ENCODE assay signal across 32 cellular contexts in the genomic region with DNA sequence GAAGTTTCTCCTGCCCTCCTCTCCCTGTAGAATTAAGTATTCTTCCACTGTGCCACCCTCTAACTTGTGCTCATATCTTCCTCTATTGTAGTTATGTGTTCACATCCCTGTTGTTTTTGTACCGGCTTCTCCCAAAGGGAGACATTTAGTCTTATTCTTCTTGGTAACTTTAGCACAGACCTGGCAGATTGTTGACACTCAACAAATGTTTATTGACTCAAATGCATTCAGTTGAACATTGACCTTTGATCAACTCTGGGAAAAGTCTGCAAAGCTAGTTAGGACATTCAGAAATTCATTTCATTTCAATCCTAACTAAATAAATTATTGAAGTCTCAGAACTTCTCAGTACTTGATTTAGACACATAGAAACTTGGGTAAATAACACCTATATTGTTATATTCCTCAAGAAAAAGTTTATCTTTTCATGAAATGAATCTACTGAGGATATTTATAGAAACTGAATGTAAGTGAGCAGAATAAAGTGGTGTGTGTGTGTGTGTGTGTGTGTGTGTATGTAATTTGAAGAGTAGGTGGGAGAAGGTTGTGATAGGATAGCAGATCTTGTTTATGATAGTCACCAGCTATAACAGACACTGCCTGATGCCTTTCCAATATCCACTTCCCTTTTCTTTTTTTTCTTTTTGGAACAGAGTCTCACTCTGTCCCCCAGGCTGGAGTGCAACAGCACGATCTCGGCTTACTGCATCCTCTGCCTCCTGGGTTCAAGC.
"Had no signal": no experiment of that assay in that cellular context is flagged by ENCODE, and none has a peak within 500 bp of the region (broad histone marks: within the 10 kb centered on the region; RNA-seq: fewer than 3 reads in every experiment).

No MANE protein-coding gene starts in this region.

- ATAC-seq: activated naive CD8-positive, alpha-beta T cell treated with anti-CD3 and anti-CD28 coated beads, Interleukin-2, amount 50 U/mL, for 24 hours; activated T-cell treated with anti-CD3 and anti-CD28 coated beads, Interleukin-2, amount 50 U/mL, for 4 hours; activated T-helper 17 cell treated with anti-CD3 and anti-CD28 coated beads, Interleukin-2, amount 50 U/mL, for 72 hours; body of pancreas; effector memory CD8-positive, alpha-beta T cell; foreskin keratinocyte; gastrocnemius medialis; heart left ventricle; T-helper 17 cell; WTC11 had no signal

- H3K27me3 Mint-ChIP-seq: activated CD4-positive, alpha-beta memory T cell treated with anti-CD3 and anti-CD28 coated beads, Interleukin-2, amount 10 ng/mL, durations not matched to agents 7 days and 5 days; activated CD4-positive, alpha-beta T cell treated with anti-CD3 and anti-CD28 coated beads, Interleukin-2, amount 10 ng/mL, durations not matched to agents 7 days and 5 days; activated naive CD4-positive, alpha-beta T cell treated with anti-CD3 and anti-CD28 coated beads, Interleukin-2, amount 50 U/mL, for 24 hours; activated naive CD8-positive, alpha-beta T cell treated with anti-CD3 and anti-CD28 coated beads for 36 hours; activated naive CD8-positive, alpha-beta T cell treated with anti-CD3 and anti-CD28 coated beads, Interleukin-2, amount 50 U/mL, for 24 hours; activated T-helper 17 cell treated with anti-CD3 and anti-CD28 coated beads, Interleukin-2, amount 50 U/mL, for 72 hours; effector memory CD8-positive, alpha-beta T cell; T-helper 17 cell had no signal

- H3K27me3 ChIP-seq: adrenal gland, body of pancreas, esophagus muscularis mucosa, foreskin keratinocyte, gastrocnemius medialis, heart left ventricle had no signal

- H3K27ac Mint-ChIP-seq: activated CD4-positive, alpha-beta memory T cell treated with anti-CD3 and anti-CD28 coated beads, Interleukin-2, amount 10 ng/mL, durations not matched to agents 7 days and 5 days; activated CD4-positive, alpha-beta T cell treated with anti-CD3 and anti-CD28 coated beads, Interleukin-2, amount 10 ng/mL, durations not matched to agents 7 days and 5 days; activated naive CD4-positive, alpha-beta T cell treated with anti-CD3 and anti-CD28 coated beads for 36 hours; activated naive CD4-positive, alpha-beta T cell treated with anti-CD3 and anti-CD28 coated beads, Interleukin-2, amount 50 U/mL, for 24 hours; activated naive CD8-positive, alpha-beta T cell treated with anti-CD3 and anti-CD28 coated beads for 36 hours; activated naive CD8-positive, alpha-beta T cell treated with anti-CD3 and anti-CD28 coated beads, Interleukin-2, amount 50 U/mL, for 24 hours; activated T-helper 17 cell treated with anti-CD3 and anti-CD28 coated beads, Interleukin-2, amount 50 U/mL, for 72 hours; effector memory CD8-positive, alpha-beta T cell; T-helper 17 cell; T-helper 2 cell treated with Interferon-gamma antibody and Interleukin-4, amounts not matched to agents 5 μg/mL and 100 μg/mL, for 36 hours; WTC11 had no signal

- H3K27ac ChIP-seq: adrenal gland, body of pancreas, esophagus muscularis mucosa, foreskin keratinocyte, gastrocnemius medialis, heart left ventricle, VCaP had no signal

- H3K4me1 Mint-ChIP-seq: activated CD4-positive, alpha-beta memory T cell treated with anti-CD3 and anti-CD28 coated beads, Interleukin-2, amount 10 ng/mL, durations not matched to agents 7 days and 5 days; activated CD4-positive, alpha-beta T cell treated with anti-CD3 and anti-CD28 coated beads, Interleukin-2, amount 10 ng/mL, durations not matched to agents 7 days and 5 days; activated naive CD4-positive, alpha-beta T cell treated with anti-CD3 and anti-CD28 coated beads, Interleukin-2, amount 50 U/mL, for 24 hours; activated naive CD8-positive, alpha-beta T cell treated with anti-CD3 and anti-CD28 coated beads for 36 hours; activated naive CD8-positive, alpha-beta T cell treated with anti-CD3 and anti-CD28 coated beads, Interleukin-2, amount 50 U/mL, for 24 hours; activated T-helper 17 cell treated with anti-CD3 and anti-CD28 coated beads, Interleukin-2, amount 50 U/mL, for 72 hours; T-helper 17 cell had no signal

- H3K36me3 ChIP-seq: adrenal gland, esophagus muscularis mucosa, gastrocnemius medialis, heart left ventricle had no signal

- H3K4me3 Mint-ChIP-seq: activated CD4-positive, alpha-beta memory T cell treated with anti-CD3 and anti-CD28 coated beads, Interleukin-2, amount 10 ng/mL, durations not matched to agents 7 days and 5 days; activated CD4-positive, alpha-beta T cell treated with anti-CD3 and anti-CD28 coated beads, Interleukin-2, amount 10 ng/mL, durations not matched to agents 7 days and 5 days; activated naive CD4-positive, alpha-beta T cell treated with anti-CD3 and anti-CD28 coated beads for 36 hours; activated naive CD4-positive, alpha-beta T cell treated with anti-CD3 and anti-CD28 coated beads, Interleukin-2, amount 50 U/mL, for 24 hours; activated naive CD8-positive, alpha-beta T cell treated with anti-CD3 and anti-CD28 coated beads for 36 hours; activated naive CD8-positive, alpha-beta T cell treated with anti-CD3 and anti-CD28 coated beads, Interleukin-2, amount 50 U/mL, for 24 hours; activated T-cell treated with anti-CD3 and anti-CD28 coated beads, Interleukin-2, amount 50 U/mL, for 4 hours; activated T-helper 17 cell treated with anti-CD3 and anti-CD28 coated beads, Interleukin-2, amount 50 U/mL, for 72 hours; effector memory CD8-positive, alpha-beta T cell; T-helper 17 cell; T-helper 2 cell treated with Interferon-gamma antibody and Interleukin-4, amounts not matched to agents 5 μg/mL and 100 μg/mL, for 36 hours; WTC11 had no signal

- DNase-seq: activated CD4-positive, alpha-beta memory T cell treated with anti-CD3 and anti-CD28 coated beads, Interleukin-2, amount 10 ng/mL, durations not matched to agents 7 days and 5 days; activated CD4-positive, alpha-beta T cell treated with anti-CD3 and anti-CD28 coated beads for 1 hour; activated CD4-positive, alpha-beta T cell treated with anti-CD3 and anti-CD28 coated beads for 4 hours; activated CD4-positive, alpha-beta T cell treated with anti-CD3 and anti-CD28 coated beads, Interleukin-2, amount 10 ng/mL, durations not matched to agents 7 days and 5 days; activated CD4-positive, alpha-beta T cell treated with anti-CD3 and anti-CD28 coated beads, Interleukin-2, amount 50 U/mL, for 4 hours; activated effector memory CD4-positive, alpha-beta T cell treated with Interleukin-2 at 50 U/mL for 16 hours; activated naive CD4-positive, alpha-beta T cell treated with anti-CD3 and anti-CD28 coated beads for 36 hours; activated naive CD8-positive, alpha-beta T cell treated with anti-CD3 and anti-CD28 coated beads for 36 hours; activated naive CD8-positive, alpha-beta T cell treated with anti-CD3 and anti-CD28 coated beads, Interleukin-2, amount 50 U/mL, for 24 hours; activated T-cell treated with anti-CD3 and anti-CD28 coated beads, Interleukin-2, amount 50 U/mL, for 4 hours; adrenal gland; amygdala; aorta; body of pancreas; caudate nucleus; cortex of kidney; dermis blood vessel endothelial cell; effector CD4-positive, alpha-beta T cell; effector memory CD8-positive, alpha-beta T cell; erythroblast; foreskin keratinocyte; gastrocnemius medialis; glutamatergic neuron; heart left ventricle; T-helper 17 cell; T1000 had no signal

- H3K36me3 Mint-ChIP-seq: activated naive CD4-positive, alpha-beta T cell treated with anti-CD3 and anti-CD28 coated beads, Interleukin-2, amount 50 U/mL, for 24 hours; activated naive CD8-positive, alpha-beta T cell treated with anti-CD3 and anti-CD28 coated beads for 36 hours; WTC11 had no signal

- H3K4me1 ChIP-seq: adrenal gland, esophagus muscularis mucosa, foreskin keratinocyte, gastrocnemius medialis, heart left ventricle had no signal

- H3K9me3 ChIP-seq: adrenal gland, body of pancreas, esophagus muscularis mucosa, gastrocnemius medialis had no signal

- H3K4me3 ChIP-seq: adrenal gland, body of pancreas, esophagus muscularis mucosa, gastrocnemius medialis, heart left ventricle had no signal
